In genomic region chr13:72530471-72530870, GRCh38 we compare ENCODE assay signal across 23 cellular contexts.
DNase-seq lines count a peak whose midpoint lies in the region; ATAC-seq and TF ChIP-seq lines count a peak whose summit lies in the region.
"Had no signal": no experiment of that assay in that cellular context is flagged by ENCODE, and none has a peak within 500 bp of the region (broad histone marks: within the 10 kb centered on the region; RNA-seq: fewer than 3 reads in every experiment).

No MANE protein-coding gene starts in this region.

- no peaks in the 10 kb centered on the region; the same call in 1 of the 2 replicates for H3K4me1 ChIP-seq in GM23338 (ENCODE audit: insufficient read depth)
- peaks cover 14% of the 10 kb centered on the region for H3K4me1 ChIP-seq in smooth muscle cell (ENCODE audit: low read depth)
- H3K4me1 ChIP-seq: heart left ventricle, left ventricle myocardium inferior had no signal

- 17% methylated on average over 5 of the region's 5 CpGs for WGBS in smooth muscle cell (ENCODE audit: low lambda C conversion rate)

- H3K9ac ChIP-seq in smooth muscle cell (ENCODE audit: low read depth), result no peak overlapping the region

- H3K9me3 Mint-ChIP-seq in GM23338, result no peaks in the 10 kb centered on the region; the same call in 2 of the 3 replicates
- H3K9me3 Mint-ChIP-seq: activated naive CD8-positive, alpha-beta T cell treated with anti-CD3 and anti-CD28 coated beads for 36 hours; CD8-positive, alpha-beta T cell; stimulated activated naive B cell treated with anti-CD40 and anti-IgM and Interleukin-4, amounts not matched to agents 10 μg/mL and 1 μg/mL and 100 μg/mL, for 72 hours; T-helper 1 cell treated with Interleukin-12 subunit alpha and Interleukin-12 subunit beta and Interleukin-4 antibody, amounts not matched to agents 30 μg/mL and 1 μg/mL, for 36 hours had no signal

- H3K4me1 Mint-ChIP-seq in GM23338, result peaks cover 30% of the 10 kb centered on the region; the same call in 2 of the 3 replicates
- H3K4me1 Mint-ChIP-seq: activated CD4-positive, alpha-beta T cell treated with anti-CD3 and anti-CD28 coated beads, Interleukin-2, amount 10 ng/mL, durations not matched to agents 24 days and 14 days; activated naive CD8-positive, alpha-beta T cell treated with anti-CD3 and anti-CD28 coated beads for 36 hours; stimulated activated naive B cell treated with anti-CD40 and anti-IgM and Interleukin-4, amounts not matched to agents 10 μg/mL and 1 μg/mL and 100 μg/mL, for 72 hours had no signal

- H3K27me3 ChIP-seq in GM23338 (ENCODE audit: insufficient read depth) (no peaks in the 10 kb centered on the region), smooth muscle cell (ENCODE audit: low read depth) (no peaks in the 10 kb centered on the region)
- H3K27me3 ChIP-seq: heart left ventricle had no signal

- ATAC-seq in GM23338 (no peak), HG03025 (IDR thresholded peaks at IDR 0.05; ENCODE audit: low FRiP score, unreplicated experiment) (no peak)
- ATAC-seq: CD8-positive, alpha-beta T cell; heart left ventricle; stimulated activated naive B cell treated with anti-CD40 and anti-IgM and Interleukin-4, amounts not matched to agents 10 μg/mL and 1 μg/mL and 100 μg/mL, for 72 hours had no signal

- no peaks in the 10 kb centered on the region for H3K9me2 ChIP-seq in GM23338 (ENCODE audit: insufficient read depth)

- H3K27me3 Mint-ChIP-seq in GM23338 (ENCODE audit: insufficient read depth, low read depth, poor library complexity), result peaks cover 3% of the 10 kb centered on the region
- H3K27me3 Mint-ChIP-seq: activated CD4-positive, alpha-beta T cell treated with anti-CD3 and anti-CD28 coated beads, Interleukin-2, amount 10 ng/mL, durations not matched to agents 24 days and 14 days; activated naive CD8-positive, alpha-beta T cell treated with anti-CD3 and anti-CD28 coated beads for 36 hours; stimulated activated naive B cell treated with anti-CD40 and anti-IgM and Interleukin-4, amounts not matched to agents 10 μg/mL and 1 μg/mL and 100 μg/mL, for 72 hours had no signal

- H4K20me1 ChIP-seq in GM23338 (replicated peaks; ENCODE audit: insufficient read depth) (no peaks in the 10 kb centered on the region), smooth muscle cell (ENCODE audit: low read depth) (no peaks in the 10 kb centered on the region)

- H3F3A ChIP-seq in GM23338 (replicated peaks; ENCODE audit: low read depth), result no peaks in the 10 kb centered on the region
- H3F3A ChIP-seq in smooth muscle cell (ENCODE audit: low read depth), result peaks cover 3% of the 10 kb centered on the region

- H3K79me2 ChIP-seq in GM23338 (replicated peaks; ENCODE audit: insufficient read depth) (no peaks in the 10 kb centered on the region), smooth muscle cell (ENCODE audit: low read depth) (no peaks in the 10 kb centered on the region)

- TF ChIP-seq CTCF in GM23338 (conservative IDR thresholded peaks at IDR 0.05; ENCODE audit: low read depth in 2 of 2) (no peak), smooth muscle cell (IDR thresholded peaks at IDR 0.05; ENCODE audit: borderline replicate concordance, insufficient read depth, poor library complexity, severe bottlenecking) (no peak)

- H3K27ac Mint-ChIP-seq in GM23338, result no peak overlapping the region
- H3K27ac Mint-ChIP-seq: activated CD4-positive, alpha-beta T cell treated with anti-CD3 and anti-CD28 coated beads, Interleukin-2, amount 10 ng/mL, durations not matched to agents 24 days and 14 days; activated naive CD8-positive, alpha-beta T cell treated with anti-CD3 and anti-CD28 coated beads for 36 hours; CD8-positive, alpha-beta T cell; stimulated activated naive B cell treated with anti-CD40 and anti-IgM and Interleukin-4, amounts not matched to agents 10 μg/mL and 1 μg/mL and 100 μg/mL, for 72 hours; T-helper 1 cell treated with Interleukin-12 subunit alpha and Interleukin-12 subunit beta and Interleukin-4 antibody, amounts not matched to agents 30 μg/mL and 1 μg/mL, for 36 hours had no signal

- DNase-seq in GM23338 (ENCODE audit: low spot score) (no peak), amniotic epithelial cell (ENCODE audit: low read depth) (peak; percentile 62), iris pigment epithelial cell (ENCODE audit: low read depth) (peak; percentile 89), smooth muscle cell (lab: John Stamatoyannopoulos, UW; ENCODE audit: unreplicated experiment) (no peak), NOMO-1 treated with dmso at 0.1 percent for 144 hours (lab: John Stamatoyannopoulos, UW; ENCODE audit: unreplicated experiment) (no peak), GF-D8 (lab: John Stamatoyannopoulos, UW) (no peak), cortex of kidney (lab: John Stamatoyannopoulos, UW) (no peak)
- DNase-seq: activated CD4-positive, alpha-beta T cell treated with anti-CD3 and anti-CD28 coated beads, Interleukin-2, amount 10 ng/mL, durations not matched to agents 24 days and 14 days; activated naive CD8-positive, alpha-beta T cell treated with anti-CD3 and anti-CD28 coated beads for 36 hours; CD8-positive, alpha-beta T cell; dermis blood vessel endothelial cell; DMS153; heart left ventricle; Karpas-422; left ventricle myocardium inferior; NCI-H1092; NCI-H2029; PC-9; stimulated activated naive B cell treated with anti-CD40 and anti-IgM and Interleukin-4, amounts not matched to agents 10 μg/mL and 1 μg/mL and 100 μg/mL, for 72 hours had no signal

- H3K4me2 ChIP-seq in GM23338 (no peak overlapping the region), smooth muscle cell (peak overlapping the region; percentile 82)
- H3K4me2 ChIP-seq: PC-9 had no signal

- no peak overlapping the region for H3K4me3 Mint-ChIP-seq in GM23338
- H3K4me3 Mint-ChIP-seq: activated CD4-positive, alpha-beta T cell treated with anti-CD3 and anti-CD28 coated beads, Interleukin-2, amount 10 ng/mL, durations not matched to agents 24 days and 14 days; activated naive CD8-positive, alpha-beta T cell treated with anti-CD3 and anti-CD28 coated beads for 36 hours; CD8-positive, alpha-beta T cell; stimulated activated naive B cell treated with anti-CD40 and anti-IgM and Interleukin-4, amounts not matched to agents 10 μg/mL and 1 μg/mL and 100 μg/mL, for 72 hours; T-helper 1 cell treated with Interleukin-12 subunit alpha and Interleukin-12 subunit beta and Interleukin-4 antibody, amounts not matched to agents 30 μg/mL and 1 μg/mL, for 36 hours had no signal

- H3K9me3 ChIP-seq in smooth muscle cell (replicated peaks; ENCODE audit: low read depth), result no peaks in the 10 kb centered on the region
- H3K9me3 ChIP-seq: heart left ventricle, left ventricle myocardium inferior, thoracic aorta had no signal

- H3K36me3 Mint-ChIP-seq in GM23338 (ENCODE audit: low read depth), result peaks cover 2% of the 10 kb centered on the region; the same call in 1 of the 3 replicates
- H3K36me3 Mint-ChIP-seq: activated naive CD8-positive, alpha-beta T cell treated with anti-CD3 and anti-CD28 coated beads for 36 hours; CD8-positive, alpha-beta T cell; stimulated activated naive B cell treated with anti-CD40 and anti-IgM and Interleukin-4, amounts not matched to agents 10 μg/mL and 1 μg/mL and 100 μg/mL, for 72 hours had no signal

- no peaks in the 10 kb centered on the region for H3K36me3 ChIP-seq in GM23338 (ENCODE audit: insufficient read depth)
- H3K36me3 ChIP-seq in smooth muscle cell (ENCODE audit: low read depth), result no peaks in the 10 kb centered on the region
- H3K36me3 ChIP-seq: heart left ventricle, left ventricle myocardium inferior, thoracic aorta had no signal

- H2AFZ ChIP-seq in GM23338 (peak overlapping the region; percentile 61), smooth muscle cell (ENCODE audit: low read depth) (peak overlapping the region; percentile 50)
- H2AFZ ChIP-seq: PC-9 had no signal

- no peak overlapping the region for H3K27ac ChIP-seq in GM23338 (ENCODE audit: low read depth)
- H3K27ac ChIP-seq in smooth muscle cell (ENCODE audit: low read depth), result peak overlapping the region; percentile 65
- H3K27ac ChIP-seq: heart left ventricle, left ventricle myocardium inferior, PC-9, skin epidermis, thoracic aorta had no signal

- H3K4me3 ChIP-seq in GM23338, result no peak overlapping the region
- peak overlapping the region; percentile 29 for H3K4me3 ChIP-seq in smooth muscle cell
- H3K4me3 ChIP-seq: heart left ventricle, left ventricle myocardium inferior, PC-9, skin epidermis, thoracic aorta had no signal

TF ChIP-seq in GM23338, 12 proteins besides CTCF, POLR2A, EP300 and RAD21:
- TF ChIP-seq STAT1 (IDR thresholded peaks at IDR 0.05; ENCODE audit: unreplicated experiment) (no peak), POLR2AphosphoS5 (IDR thresholded peaks at IDR 0.05; ENCODE audit: low read depth) (no peak), EZH2phosphoT487 (IDR thresholded peaks at IDR 0.05; ENCODE audit: unreplicated experiment) (no peak), EZH2 (IDR thresholded peaks at IDR 0.05; ENCODE audit: low read depth, unreplicated experiment) (no peak), ZNF114 (CRISPR knock-in tag; IDR thresholded peaks at IDR 0.05) (no peak), NANOG (IDR thresholded peaks at IDR 0.05; ENCODE audit: borderline replicate concordance) (no peak), CREB1 (CRISPR knock-in tag; IDR thresholded peaks at IDR 0.05; ENCODE audit: low read depth) (no peak)

Comparison
In these comparisons a context has a peak if more than half of its experiments do, and no peak if none do; other contexts are left out.
1. DNase-seq: peak in amniotic epithelial cell (single experiment) and iris pigment epithelial cell (single experiment); none in GM23338 (single experiment), smooth muscle cell (single experiment), NOMO-1 treated with dmso at 0.1 percent for 144 hours (single experiment), GF-D8 (single experiment) and cortex of kidney (single experiment).